11 cellular contexts compared by ENCODE assay signal in the genomic region with DNA sequence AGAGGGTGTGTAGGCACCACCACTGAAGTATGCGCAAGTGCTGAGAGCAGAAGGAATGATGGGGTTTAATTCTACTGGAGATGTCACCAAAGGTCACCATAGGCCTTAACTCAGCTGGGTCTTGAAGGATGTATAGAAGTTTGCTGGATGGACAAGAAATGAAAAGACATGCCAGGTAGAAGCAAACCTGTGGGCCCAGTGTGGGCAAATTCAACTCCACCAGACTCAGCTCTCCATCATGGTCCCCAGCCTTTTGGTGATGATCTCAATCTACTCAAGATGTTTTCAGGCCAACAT.
DNase-seq lines count a peak whose midpoint lies in the region; ATAC-seq, FAIRE-seq and TF ChIP-seq lines count a peak whose summit lies in the region.
"Had no signal": no experiment of that assay in that cellular context is flagged by ENCODE, and none has a peak within 500 bp of the region (broad histone marks: within the 10 kb centered on the region; RNA-seq: fewer than 3 reads in every experiment).

No MANE protein-coding gene starts in this region.

- ATAC-seq in activated naive CD8-positive, alpha-beta T cell treated with anti-CD3 and anti-CD28 coated beads, Interleukin-2, amount 10 ng/mL, durations not matched to agents 7 days and 5 days (ENCODE audit: low read depth), result no peak
- no peak for ATAC-seq in activated naive CD8-positive, alpha-beta T cell treated with anti-CD3 and anti-CD28 coated beads, Interleukin-2, amount 50 U/mL, for 24 hours
- no peak for ATAC-seq in upper lobe of left lung (ENCODE audit: low FRiP score in 2 of 2)
- no peak for ATAC-seq in stimulated activated memory B cell treated with anti-CD40 and anti-IgM and Interleukin-4, amounts not matched to agents 10 μg/mL and 1 μg/mL and 100 μg/mL, for 72 hours
- ATAC-seq in HG02973 (IDR thresholded peaks at IDR 0.05; ENCODE audit: unreplicated experiment), result no peak

- H3K4me2 ChIP-seq in astrocyte (ENCODE audit: low read length), result peak overlapping the region; percentile 64

- peak overlapping the region; percentile 80 for H3K27ac ChIP-seq in astrocyte (ENCODE audit: low read depth, low read length)
- H3K27ac ChIP-seq in mucosa of rectum (ENCODE audit: low read depth in 2 of 2, low read length in 2 of 2), result peak overlapping the region; percentile 3 to 53
- peak overlapping the region; percentile 69 to 88 (median 76) for H3K27ac ChIP-seq in upper lobe of left lung
- H3K27ac ChIP-seq: psoas muscle had no signal

- H3K4me1 Mint-ChIP-seq in activated naive CD8-positive, alpha-beta T cell treated with anti-CD3 and anti-CD28 coated beads, Interleukin-2, amount 10 ng/mL, durations not matched to agents 7 days and 5 days, result peaks cover 44% of the 10 kb centered on the region
- H3K4me1 Mint-ChIP-seq in activated naive CD8-positive, alpha-beta T cell treated with anti-CD3 and anti-CD28 coated beads, Interleukin-2, amount 50 U/mL, for 24 hours, result peaks cover 36% of the 10 kb centered on the region
- H3K4me1 Mint-ChIP-seq in astrocyte (ENCODE audit: low read depth, unreplicated experiment), result peaks cover 18% of the 10 kb centered on the region
- peaks cover 58% of the 10 kb centered on the region for H3K4me1 Mint-ChIP-seq in stimulated activated memory B cell treated with anti-CD40 and anti-IgM and Interleukin-4, amounts not matched to agents 10 μg/mL and 1 μg/mL and 100 μg/mL, for 72 hours

- H3K27me3 ChIP-seq in astrocyte (ENCODE audit: insufficient read depth, low read length) (no peaks in the 10 kb centered on the region), mucosa of rectum (ENCODE audit: control insufficient read depth in 2 of 2, insufficient read depth in 2 of 2, low read length in 2 of 2) (no peaks in the 10 kb centered on the region), upper lobe of left lung (no peaks in the 10 kb centered on the region)

- WGBS in upper lobe of left lung, 2 donors, result 91 to 94% methylated on average over 1 of the region's 1 CpG

- no peak for DNase-seq in activated naive CD8-positive, alpha-beta T cell treated with anti-CD3 and anti-CD28 coated beads, Interleukin-2, amount 10 ng/mL, durations not matched to agents 7 days and 5 days
- no peak for DNase-seq in activated naive CD8-positive, alpha-beta T cell treated with anti-CD3 and anti-CD28 coated beads, Interleukin-2, amount 50 U/mL, for 24 hours
- DNase-seq in astrocyte (ENCODE audit: low read depth), result no peak
- no peak for DNase-seq in upper lobe of left lung
- no peak for DNase-seq in NCI-H1694 (lab: John Stamatoyannopoulos, UW)
- DNase-seq: effector CD8-positive, alpha-beta T cell had no signal

- H3K27ac Mint-ChIP-seq in activated naive CD8-positive, alpha-beta T cell treated with anti-CD3 and anti-CD28 coated beads, Interleukin-2, amount 10 ng/mL, durations not matched to agents 7 days and 5 days, result peak overlapping the region; percentile 93
- H3K27ac Mint-ChIP-seq in activated naive CD8-positive, alpha-beta T cell treated with anti-CD3 and anti-CD28 coated beads, Interleukin-2, amount 50 U/mL, for 24 hours, result no peak overlapping the region
- peak overlapping the region; percentile 79 for H3K27ac Mint-ChIP-seq in astrocyte (ENCODE audit: unreplicated experiment)
- no peak overlapping the region for H3K27ac Mint-ChIP-seq in stimulated activated memory B cell treated with anti-CD40 and anti-IgM and Interleukin-4, amounts not matched to agents 10 μg/mL and 1 μg/mL and 100 μg/mL, for 72 hours

- H3K4me1 ChIP-seq in astrocyte (ENCODE audit: insufficient read depth, low read length) (peaks cover 42% of the 10 kb centered on the region), mucosa of rectum (ENCODE audit: control insufficient read depth in 2 of 2, insufficient read depth in 2 of 2, low read length in 2 of 2) (peaks cover 12 to 31% of the 10 kb centered on the region in 2 donors), upper lobe of left lung (peaks cover 24 to 41% (median 33%) of the 10 kb centered on the region in 4 donors)
- H3K4me1 ChIP-seq: psoas muscle had no signal

- TF ChIP-seq EP300 in upper lobe of left lung (IDR thresholded peaks at IDR 0.05), result no peak

- no peaks in the 10 kb centered on the region for H3K79me2 ChIP-seq in astrocyte (ENCODE audit: insufficient read depth, low read length)

- peak overlapping the region; percentile 57 for H3K9ac ChIP-seq in astrocyte (ENCODE audit: low read length)
- no peak overlapping the region for H3K9ac ChIP-seq in mucosa of rectum (ENCODE audit: low read depth in 1 of 2, low read length in 2 of 2)

- peak overlapping the region; percentile 7 for H2AFZ ChIP-seq in astrocyte (ENCODE audit: low read depth, low read length)

- H3K4me3 Mint-ChIP-seq in activated naive CD8-positive, alpha-beta T cell treated with anti-CD3 and anti-CD28 coated beads, Interleukin-2, amount 10 ng/mL, durations not matched to agents 7 days and 5 days, result peak overlapping the region; percentile 61
- H3K4me3 Mint-ChIP-seq in activated naive CD8-positive, alpha-beta T cell treated with anti-CD3 and anti-CD28 coated beads, Interleukin-2, amount 50 U/mL, for 24 hours, result no peak overlapping the region
- no peak overlapping the region for H3K4me3 Mint-ChIP-seq in astrocyte (ENCODE audit: unreplicated experiment)
- no peak overlapping the region for H3K4me3 Mint-ChIP-seq in stimulated activated memory B cell treated with anti-CD40 and anti-IgM and Interleukin-4, amounts not matched to agents 10 μg/mL and 1 μg/mL and 100 μg/mL, for 72 hours

- H3K4me3 ChIP-seq in astrocyte (ENCODE audit: insufficient read depth, low read depth, low read length) (no peak overlapping the region), mucosa of rectum (ENCODE audit: low read length in 2 of 2) (no peak overlapping the region), upper lobe of left lung (no peak overlapping the region)
- H3K4me3 ChIP-seq: psoas muscle had no signal

- TF ChIP-seq CTCF in astrocyte (IDR thresholded peaks at IDR 0.05; ENCODE audit: insufficient read depth, low read depth, low read length) (no peak), upper lobe of left lung (IDR thresholded peaks at IDR 0.05) (no peak)

- H3K36me3 Mint-ChIP-seq in activated naive CD8-positive, alpha-beta T cell treated with anti-CD3 and anti-CD28 coated beads, Interleukin-2, amount 10 ng/mL, durations not matched to agents 7 days and 5 days, result peaks cover 3% of the 10 kb centered on the region
- H3K36me3 Mint-ChIP-seq in activated naive CD8-positive, alpha-beta T cell treated with anti-CD3 and anti-CD28 coated beads, Interleukin-2, amount 50 U/mL, for 24 hours (ENCODE audit: low read depth), result no peaks in the 10 kb centered on the region
- H3K36me3 Mint-ChIP-seq in astrocyte (ENCODE audit: low read depth, unreplicated experiment), result no peaks in the 10 kb centered on the region
- no peaks in the 10 kb centered on the region for H3K36me3 Mint-ChIP-seq in stimulated activated memory B cell treated with anti-CD40 and anti-IgM and Interleukin-4, amounts not matched to agents 10 μg/mL and 1 μg/mL and 100 μg/mL, for 72 hours

- no peak for FAIRE-seq in astrocyte (lab: Jason Lieb, UNC)
- FAIRE-seq: keratinocyte had no signal

- no peaks in the 10 kb centered on the region for H4K20me1 ChIP-seq in astrocyte (ENCODE audit: insufficient read depth, low read length)

- peaks cover 2% of the 10 kb centered on the region for H3K9me3 Mint-ChIP-seq in activated naive CD8-positive, alpha-beta T cell treated with anti-CD3 and anti-CD28 coated beads, Interleukin-2, amount 10 ng/mL, durations not matched to agents 7 days and 5 days
- H3K9me3 Mint-ChIP-seq in activated naive CD8-positive, alpha-beta T cell treated with anti-CD3 and anti-CD28 coated beads, Interleukin-2, amount 50 U/mL, for 24 hours, result no peaks in the 10 kb centered on the region
- H3K9me3 Mint-ChIP-seq in astrocyte (ENCODE audit: unreplicated experiment), result peaks cover 4% of the 10 kb centered on the region
- no peaks in the 10 kb centered on the region for H3K9me3 Mint-ChIP-seq in stimulated activated memory B cell treated with anti-CD40 and anti-IgM and Interleukin-4, amounts not matched to agents 10 μg/mL and 1 μg/mL and 100 μg/mL, for 72 hours

- POLR2A ChIA-PET in activated naive CD8-positive, alpha-beta T cell treated with anti-CD3 and anti-CD28 coated beads, Interleukin-2, amount 10 ng/mL, durations not matched to agents 7 days and 5 days (lab: Charles Lee), result interaction anchor here (1.9 kb wide), 1 partner anchor 12 kb away, joined by 6 read pairs; no protein-coding TSS in a partner anchor

- peaks cover under 1% of the 10 kb centered on the region for H3K27me3 Mint-ChIP-seq in activated naive CD8-positive, alpha-beta T cell treated with anti-CD3 and anti-CD28 coated beads, Interleukin-2, amount 10 ng/mL, durations not matched to agents 7 days and 5 days
- no peaks in the 10 kb centered on the region for H3K27me3 Mint-ChIP-seq in activated naive CD8-positive, alpha-beta T cell treated with anti-CD3 and anti-CD28 coated beads, Interleukin-2, amount 50 U/mL, for 24 hours
- H3K27me3 Mint-ChIP-seq in astrocyte (ENCODE audit: low read depth, unreplicated experiment), result no peaks in the 10 kb centered on the region
- H3K27me3 Mint-ChIP-seq in stimulated activated memory B cell treated with anti-CD40 and anti-IgM and Interleukin-4, amounts not matched to agents 10 μg/mL and 1 μg/mL and 100 μg/mL, for 72 hours, result peaks cover 19% of the 10 kb centered on the region

- H3K36me3 ChIP-seq in astrocyte (ENCODE audit: insufficient read depth, low read length) (no peaks in the 10 kb centered on the region), mucosa of rectum (ENCODE audit: control insufficient read depth in 2 of 2, insufficient read depth in 2 of 2, low read length in 2 of 2) (no peaks in the 10 kb centered on the region), upper lobe of left lung (no peaks in the 10 kb centered on the region)

- no peak for TF ChIP-seq POLR2A in upper lobe of left lung (IDR thresholded peaks at IDR 0.05)

- H3K9me3 ChIP-seq in astrocyte (ENCODE audit: insufficient read depth, low read depth, low read length), result no peaks in the 10 kb centered on the region
- H3K9me3 ChIP-seq in mucosa of rectum (ENCODE audit: control insufficient read depth in 2 of 2, low read length in 2 of 2), result no peaks in the 10 kb centered on the region
- no peaks in the 10 kb centered on the region for H3K9me3 ChIP-seq in upper lobe of left lung

Comparison
In these comparisons a context has a peak if more than half of its experiments do, and no peak if none do; other contexts are left out.
1. H3K27ac Mint-ChIP-seq: peak in activated naive CD8-positive, alpha-beta T cell treated with anti-CD3 and anti-CD28 coated beads, Interleukin-2, amount 10 ng/mL, durations not matched to agents 7 days and 5 days (single experiment) and astrocyte (single experiment); none in activated naive CD8-positive, alpha-beta T cell treated with anti-CD3 and anti-CD28 coated beads, Interleukin-2, amount 50 U/mL, for 24 hours (single experiment) and stimulated activated memory B cell treated with anti-CD40 and anti-IgM and Interleukin-4, amounts not matched to agents 10 μg/mL and 1 μg/mL and 100 μg/mL, for 72 hours (single experiment).
2. H3K27ac ChIP-seq: peak in every context shown above with its lines; median percentile 80 in astrocyte; 76 in upper lobe of left lung; 28 in mucosa of rectum.